Comparison of ENCODE assay signal across 21 cellular contexts in the genomic region with DNA sequence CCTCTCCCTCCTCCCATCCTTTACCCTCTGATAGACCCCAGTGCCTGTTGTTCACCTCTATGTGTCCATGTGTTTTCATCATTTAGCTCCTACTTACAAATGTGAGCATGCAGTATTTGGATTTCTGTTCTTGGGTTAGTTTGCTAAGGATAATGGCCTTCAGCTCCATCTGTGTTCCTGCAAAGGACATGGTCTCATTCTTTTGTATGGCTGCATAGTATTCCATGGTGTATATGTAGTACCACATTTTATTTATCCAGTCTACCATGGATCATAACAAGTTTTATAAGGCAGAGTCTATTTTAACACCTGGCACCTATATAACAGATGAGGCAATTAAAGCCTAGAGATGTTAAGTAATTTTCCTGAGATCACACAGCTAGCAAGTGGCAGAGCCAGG.
"Had no signal": no experiment of that assay in that cellular context is flagged by ENCODE, and none has a peak within 500 bp of the region (broad histone marks: within the 10 kb centered on the region; RNA-seq: fewer than 3 reads in every experiment).

No MANE protein-coding gene starts in this region.

- H3K27me3 ChIP-seq: brain microvascular endothelial cell, heart right ventricle, testis had no signal

- H3K4me3 ChIP-seq: heart right ventricle, lower lobe of right lung, testis had no signal

- H3K27ac Mint-ChIP-seq: activated naive CD4-positive, alpha-beta T cell treated with anti-CD3 and anti-CD28 coated beads, Interleukin-2, amount 10 ng/mL, durations not matched to agents 7 days and 5 days; dendritic cell treated with granulocyte-macrophage colony-stimulating factor and Interleukin-4, amounts not matched to agents 40 ng/mL and 50 ng/mL, for 4 days; stimulated activated effector memory CD8-positive, alpha-beta T cell treated with anti-CD3 and anti-CD28 coated beads, Interleukin-12 subunit alpha, Interleukin-12 subunit beta, amount 100 ng/mL, for 72 hours; T-cell; type B pancreatic cell had no signal

- ATAC-seq: lower lobe of right lung; naive thymus-derived CD4-positive, alpha-beta T cell; sciatic nerve; T-cell had no signal

- H3K27ac ChIP-seq: brain microvascular endothelial cell, heart right ventricle, lower lobe of right lung, testis, WERI-Rb-1 had no signal

- H3K4me3 Mint-ChIP-seq: activated naive CD4-positive, alpha-beta T cell treated with anti-CD3 and anti-CD28 coated beads, Interleukin-2, amount 10 ng/mL, durations not matched to agents 7 days and 5 days; dendritic cell treated with granulocyte-macrophage colony-stimulating factor and Interleukin-4, amounts not matched to agents 40 ng/mL and 50 ng/mL, for 4 days; immature natural killer cell; neural crest cell; stimulated activated effector memory CD8-positive, alpha-beta T cell treated with anti-CD3 and anti-CD28 coated beads, Interleukin-12 subunit alpha, Interleukin-12 subunit beta, amount 100 ng/mL, for 72 hours; T-cell; type B pancreatic cell had no signal

- H3K9me3 Mint-ChIP-seq: activated naive CD4-positive, alpha-beta T cell treated with anti-CD3 and anti-CD28 coated beads, Interleukin-2, amount 10 ng/mL, durations not matched to agents 7 days and 5 days; dendritic cell treated with granulocyte-macrophage colony-stimulating factor and Interleukin-4, amounts not matched to agents 40 ng/mL and 50 ng/mL, for 4 days; immature natural killer cell; neural crest cell; stimulated activated effector memory CD8-positive, alpha-beta T cell treated with anti-CD3 and anti-CD28 coated beads, Interleukin-12 subunit alpha, Interleukin-12 subunit beta, amount 100 ng/mL, for 72 hours; type B pancreatic cell had no signal

- DNase-seq: activated effector memory CD4-positive, alpha-beta T cell treated with anti-CD3 and anti-CD28 coated beads, Interleukin-2, amount 50 U/mL, for 16 hours; activated naive CD4-positive, alpha-beta T cell treated with anti-CD3 and anti-CD28 coated beads, Interleukin-2, amount 10 ng/mL, durations not matched to agents 7 days and 5 days; activated T-cell treated with anti-CD3 and anti-CD28 coated beads, Interleukin-2, amount 50 U/mL, for 48 hours; aorta; caudate nucleus; effector CD4-positive, alpha-beta T cell; heart right ventricle; immature natural killer cell; lower lobe of right lung; naive thymus-derived CD4-positive, alpha-beta T cell; small intestine; stimulated activated CD4-positive, alpha-beta T cell treated with anti-CD3 and anti-CD28 coated beads, Interleukin-2, amount 100 ng/mL, for 24 hours; T-cell; testis; WERI-Rb-1 had no signal

- H3K4me1 ChIP-seq: testis had no signal

- H3K27me3 Mint-ChIP-seq: activated naive CD4-positive, alpha-beta T cell treated with anti-CD3 and anti-CD28 coated beads, Interleukin-2, amount 10 ng/mL, durations not matched to agents 7 days and 5 days; dendritic cell treated with granulocyte-macrophage colony-stimulating factor and Interleukin-4, amounts not matched to agents 40 ng/mL and 50 ng/mL, for 4 days; naive thymus-derived CD4-positive, alpha-beta T cell; T-cell; type B pancreatic cell had no signal

- H3K9me3 ChIP-seq: lower lobe of right lung, testis had no signal

- H3K36me3 ChIP-seq: lower lobe of right lung had no signal
